8 cellular contexts compared by ENCODE assay signal in the genomic region with DNA sequence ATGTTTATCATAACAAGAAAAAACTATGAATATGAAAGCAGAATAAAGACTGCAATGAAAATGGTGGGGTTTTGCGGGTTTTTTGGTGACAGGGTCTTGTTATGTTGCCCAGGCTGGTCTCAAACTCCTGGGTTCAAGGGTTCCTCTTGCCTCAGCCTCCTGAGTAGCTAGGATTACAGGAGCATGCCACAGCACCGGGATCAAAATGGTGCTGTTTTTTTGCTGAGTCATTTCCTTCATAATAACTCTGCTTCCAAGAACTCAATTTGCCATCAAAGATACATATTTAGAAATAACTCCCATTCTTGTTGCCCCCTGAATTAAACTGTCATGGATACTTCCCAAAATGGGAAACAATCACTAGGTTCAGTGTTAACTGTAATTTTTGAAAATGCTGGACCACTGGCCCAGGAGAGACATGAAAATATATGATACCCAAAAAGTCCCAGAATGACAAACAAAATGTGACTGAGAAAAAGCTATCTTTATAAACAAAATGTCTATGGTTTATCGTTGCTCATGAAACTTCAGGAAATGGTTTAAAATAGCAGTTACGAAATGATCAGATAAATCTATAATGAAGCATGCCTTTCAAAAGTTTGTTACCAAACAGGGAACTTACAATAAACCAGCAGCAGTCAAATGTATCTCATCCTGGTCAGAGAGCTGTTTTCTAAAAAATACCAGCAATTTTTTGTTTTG. TPM values are rescaled to one million over a fixed set of nuclear protein-coding genes. Genes with fewer than 3 reads are reported as not detected.
DNase-seq lines count a peak whose midpoint lies in the region; ATAC-seq and TF ChIP-seq lines count a peak whose summit lies in the region.

No MANE protein-coding gene starts in this region.

- no peaks in the 10 kb centered on the region for H3K36me3 ChIP-seq in mesenchymal stem cell (ENCODE audit: control insufficient read depth in 1 of 2, insufficient read depth in 2 of 2, low read depth in 1 of 2, low read length in 2 of 2)

- H3K4ac ChIP-seq in mesenchymal stem cell (ENCODE audit: low read depth in 1 of 2, low read length in 2 of 2) = no peak overlapping the region

- H2BK120ac ChIP-seq in mesenchymal stem cell (ENCODE audit: low read depth, low read length) = peak overlapping the region; percentile 61

- peaks cover 6% of the 10 kb centered on the region for H3K4me1 ChIP-seq in mesenchymal stem cell (ENCODE audit: control insufficient read depth, insufficient read depth, low read depth, low read length)

- H3K4me2 ChIP-seq in mesenchymal stem cell (ENCODE audit: low read length, poor library complexity, severe bottlenecking) = no peak overlapping the region

- peak; percentile 44 for DNase-seq in LHCN-M2 (ENCODE audit: low read depth)
- DNase-seq in mesenchymal stem cell = peak; percentile 72
- no peak for DNase-seq in NCI-H748 treated with DMSO at 0.1 percent for 48 hours (lab: John Stamatoyannopoulos, UW)
- DNase-seq in RKO (ENCODE audit: low spot score) = no peak

- no peak overlapping the region for H2AK5ac ChIP-seq in mesenchymal stem cell (ENCODE audit: low read length, severe bottlenecking)

- no peak for TF ChIP-seq CTCF in C4-2B (conservative IDR thresholded peaks at IDR 0.05)

- H3K9ac ChIP-seq in mesenchymal stem cell (ENCODE audit: low read length) = peak overlapping the region; percentile 47

- no peak for ATAC-seq in GM19395 (IDR thresholded peaks at IDR 0.05; ENCODE audit: unreplicated experiment)
- ATAC-seq in GM21526 (IDR thresholded peaks at IDR 0.05; ENCODE audit: low FRiP score, unreplicated experiment) = no peak

- no peaks in the 10 kb centered on the region for H3K9me3 ChIP-seq in mesenchymal stem cell (ENCODE audit: control insufficient read depth, low read length)

- no peak overlapping the region for H2BK12ac ChIP-seq in mesenchymal stem cell (ENCODE audit: low read length in 2 of 2)

- H3K18ac ChIP-seq in mesenchymal stem cell (ENCODE audit: low read depth in 1 of 2, low read length in 2 of 2) = peak overlapping the region in 1 of 2 experiments; percentile 59

- H3K4me3 ChIP-seq in mesenchymal stem cell (ENCODE audit: insufficient read depth in 1 of 2, low read depth in 1 of 2, low read length in 2 of 2) = no peak overlapping the region

- H4K91ac ChIP-seq in mesenchymal stem cell (ENCODE audit: low read length) = no peak overlapping the region

- no peak overlapping the region for H2BK5ac ChIP-seq in mesenchymal stem cell (ENCODE audit: low read depth, low read length, poor library complexity, severe bottlenecking)

- H3K27ac ChIP-seq in C4-2B (peak overlapping the region; percentile 20), angular gyrus (ENCODE audit: low read depth, low read length) (peak overlapping the region; percentile 39), mesenchymal stem cell (ENCODE audit: low read length, poor library complexity, severe bottlenecking) (no peak overlapping the region)

- H4K8ac ChIP-seq in mesenchymal stem cell (ENCODE audit: low read length) = no peak overlapping the region

- 45% methylated on average over 2 of the region's 4 CpGs for WGBS in mesenchymal stem cell

- no peak overlapping the region for H3K23ac ChIP-seq in mesenchymal stem cell (ENCODE audit: low read length in 2 of 2)

- H2AFZ ChIP-seq in mesenchymal stem cell (ENCODE audit: low read depth, low read length) = no peak overlapping the region

- peak overlapping the region; percentile 74 for H2BK15ac ChIP-seq in mesenchymal stem cell (ENCODE audit: low read depth, poor library complexity, severe bottlenecking)

- H3K79me1 ChIP-seq in mesenchymal stem cell (replicated peaks; ENCODE audit: low read length, poor library complexity, severe bottlenecking) = peaks cover 17% of the 10 kb centered on the region

- H3K14ac ChIP-seq in mesenchymal stem cell (ENCODE audit: low read length in 2 of 2) = no peak overlapping the region

- no peaks in the 10 kb centered on the region for H3K27me3 ChIP-seq in mesenchymal stem cell (ENCODE audit: control insufficient read depth in 1 of 2, insufficient read depth in 1 of 2, low read length in 2 of 2)

RNA-seq across cellular contexts. Expression of a gene that starts 32.1 kb away (rescaled TPM):
- total RNA-seq in LHCN-M2 (2014; rRNA removed) = 24.4 and 24.5 TPM in 2 replicates
- 28.8 TPM for polyA plus RNA-seq in LHCN-M2 (2012)
- 36.6 TPM for polyA plus RNA-seq in mesenchymal stem cell (2013, experiment 1 of 2)
- 37.6 TPM for polyA plus RNA-seq in mesenchymal stem cell (2013, experiment 2 of 2)

Comparison
In these comparisons a context has a peak if more than half of its experiments do, and no peak if none do; other contexts are left out.
1. DNase-seq: peak in LHCN-M2 (single experiment) and mesenchymal stem cell (single experiment); none in NCI-H748 treated with DMSO at 0.1 percent for 48 hours (single experiment) and RKO (single experiment).